23 cellular contexts compared by ENCODE assay signal in genomic region chr7:105452085-105452484, GRCh38.
DNase-seq lines count a peak whose midpoint lies in the region; ATAC-seq, FAIRE-seq and TF ChIP-seq lines count a peak whose summit lies in the region.
"Had no signal": no experiment of that assay in that cellular context is flagged by ENCODE, and none has a peak within 500 bp of the region (broad histone marks: within the 10 kb centered on the region; RNA-seq: fewer than 3 reads in every experiment).

No MANE protein-coding gene starts in this region.

- H4K20me1 ChIP-seq in BLaER1 (no peaks in the 10 kb centered on the region), GM12878 (ENCODE audit: control insufficient read depth, insufficient read depth) (no peaks in the 10 kb centered on the region), neural progenitor cell (ENCODE audit: low read depth) (no peaks in the 10 kb centered on the region)

- TF ChIP-seq POLR2A in GM12878 (IDR thresholded peaks at IDR 0.05; ENCODE audit: low read depth, low read length): no peak

- DNase-seq in NAMALWA (ENCODE audit: low spot score) (peak; percentile 72), GM12878 (ENCODE audit: low read depth, low spot score) (no peak), neural progenitor cell (ENCODE audit: low spot score) (no peak), foreskin keratinocyte (no peak)
- no peak for DNase-seq in CD8-positive, alpha-beta memory T cell
- DNase-seq: DMS 273 treated with DMSO at 0.1 percent for 48 hours, DND-41, GOT3, NCI-H1105 treated with DMSO at 0.1 percent for 48 hours, NCI-H1694, NCI-H2081 treated with DMSO at 0.1 percent for 48 hours, NCI-H510A, SK-N-SH, T-cell had no signal

- TF ChIP-seq EP300 in GM12878 (IDR thresholded peaks at IDR 0.05; ENCODE audit: borderline replicate concordance in 1 of 2, control insufficient read depth in 1 of 2, low read depth in 2 of 2, low read length in 2 of 2): no peak

- peaks cover 4% of the 10 kb centered on the region for H3K27me3 Mint-ChIP-seq in neural progenitor cell (ENCODE audit: insufficient read depth, low read depth)
- H3K27me3 Mint-ChIP-seq in CD8-positive, alpha-beta memory T cell: no peaks in the 10 kb centered on the region
- H3K27me3 Mint-ChIP-seq: T-cell had no signal

- H3K27me3 ChIP-seq in BLaER1 (no peaks in the 10 kb centered on the region), GM12878 (replicated peaks in 1 of 2; ENCODE audit: control insufficient read depth in 2 of 2, insufficient read depth in 2 of 2, low read length in 1 of 2) (no peaks in the 10 kb centered on the region), neural progenitor cell (no peaks in the 10 kb centered on the region), foreskin keratinocyte (no peaks in the 10 kb centered on the region)
- H3K27me3 ChIP-seq in CD8-positive, alpha-beta memory T cell (ENCODE audit: insufficient read depth, low read length, poor library complexity, severe bottlenecking): no peaks in the 10 kb centered on the region

- peaks cover 11% of the 10 kb centered on the region for H3K36me3 ChIP-seq in BLaER1
- no peaks in the 10 kb centered on the region for H3K36me3 ChIP-seq in GM12878 (ENCODE audit: control insufficient read depth in 2 of 2, insufficient read depth in 2 of 2, low read length in 1 of 2)
- H3K36me3 ChIP-seq in neural progenitor cell: peaks cover 3% of the 10 kb centered on the region
- H3K36me3 ChIP-seq in CD8-positive, alpha-beta memory T cell (ENCODE audit: insufficient read depth, low read length): no peaks in the 10 kb centered on the region

- H3K4me3 Mint-ChIP-seq in neural progenitor cell: no peak overlapping the region
- no peak overlapping the region for H3K4me3 Mint-ChIP-seq in CD8-positive, alpha-beta memory T cell
- H3K4me3 Mint-ChIP-seq: CD14-positive monocyte, T-cell had no signal

- H3K27ac Mint-ChIP-seq in neural progenitor cell: peak overlapping the region; percentile 43
- H3K27ac Mint-ChIP-seq in CD8-positive, alpha-beta memory T cell: no peak overlapping the region
- H3K27ac Mint-ChIP-seq: CD14-positive monocyte, T-cell had no signal

- no peak for TF ChIP-seq RAD21 in GM12878 (IDR thresholded peaks at IDR 0.05; ENCODE audit: insufficient read depth, low read depth, low read length)

- intact Hi-C loops in GM12878 (cut with micrococcal nuclease; ENCODE audit: unreplicated experiment): no loop called here

- CTCF ChIA-PET in GM12878 (lab: Yijun Ruan, JAX): interaction anchor here (1.1 kb wide), 1 partner anchor 80 kb away, joined by 3 read pairs; the partner anchor contains the start of gene RINT1
- CTCF ChIA-PET in CD8-positive, alpha-beta memory T cell (lab: Charles Lee): interaction anchor here (1.7 kb wide), 1 partner anchor 22 kb away, joined by 5 read pairs; no protein-coding TSS in a partner anchor

- H3F3A ChIP-seq in neural progenitor cell (ENCODE audit: low read depth): no peaks in the 10 kb centered on the region

- no peak for FAIRE-seq in GM12878 (lab: Jason Lieb, UNC)
- FAIRE-seq: A549, G401.6, K562, RCC 7860 had no signal

- WGBS in GM12878 (ENCODE audit: insufficient coverage, insufficient replicate concordance, low lambda C conversion rate, missing lambda C conversion rate): 34% methylated on average over 2 of the region's 2 CpGs

- H3K9me3 Mint-ChIP-seq in neural progenitor cell: no peaks in the 10 kb centered on the region
- H3K9me3 Mint-ChIP-seq in CD8-positive, alpha-beta memory T cell: peaks cover 0 to 1% (median 0%) of the 10 kb centered on the region in 5 donors
- H3K9me3 Mint-ChIP-seq: T-cell had no signal

- in situ Hi-C loops in GM12878 (cut with MboI): no loop called here

- RAD21 ChIA-PET in GM12878 (lab: Charles Lee; ENCODE audit: unreplicated experiment): no interaction called here

- H3K4me3 ChIP-seq in BLaER1 (no peak overlapping the region), GM12878 (no peak overlapping the region), neural progenitor cell (no peak overlapping the region)
- H3K4me3 ChIP-seq in CD8-positive, alpha-beta memory T cell (ENCODE audit: low read length): no peak overlapping the region
- H3K4me3 ChIP-seq: A549, K562 had no signal

- H2AFZ ChIP-seq in GM12878 (ENCODE audit: control insufficient read depth, low read depth, low read length) (no peak overlapping the region), neural progenitor cell (replicated peaks) (no peak overlapping the region)

- H3K36me3 Mint-ChIP-seq in neural progenitor cell: peaks cover 3% of the 10 kb centered on the region
- H3K36me3 Mint-ChIP-seq in CD8-positive, alpha-beta memory T cell: peaks cover 0 to 5% (median 0%) of the 10 kb centered on the region in 3 donors

- no peak for TF ChIP-seq CTCF in GM12878 (IDR thresholded peaks at IDR 0.05 in 2 of 3, conservative IDR thresholded peaks at IDR 0.05 in 1 of 3; ENCODE audit: control insufficient read depth in 2 of 3, extremely low read depth in 1 of 3, insufficient read depth in 1 of 3, low read depth in 3 of 3, low read length in 3 of 3)
- no peak for TF ChIP-seq CTCF in neural progenitor cell (IDR thresholded peaks at IDR 0.05)
- TF ChIP-seq CTCF in foreskin keratinocyte (conservative IDR thresholded peaks at IDR 0.05): no peak

- POLR2A ChIA-PET in GM12878 (lab: Charles Lee): no interaction called here
- POLR2A ChIA-PET in CD8-positive, alpha-beta memory T cell (lab: Charles Lee): no interaction called here

- H3K4me1 Mint-ChIP-seq in neural progenitor cell: peaks cover 23% of the 10 kb centered on the region
- peaks cover 26 to 55% (median 42%) of the 10 kb centered on the region in 3 donors for H3K4me1 Mint-ChIP-seq in CD8-positive, alpha-beta memory T cell

- H3K9me3 ChIP-seq in BLaER1: no peaks in the 10 kb centered on the region
- no peaks in the 10 kb centered on the region for H3K9me3 ChIP-seq in GM12878 (replicated peaks; ENCODE audit: control insufficient read depth, insufficient read depth, low read length)
- H3K9me3 ChIP-seq in neural progenitor cell (ENCODE audit: low read depth): no peaks in the 10 kb centered on the region
- no peaks in the 10 kb centered on the region for H3K9me3 ChIP-seq in CD8-positive, alpha-beta memory T cell (ENCODE audit: low read length)
- H3K9me3 ChIP-seq: A549, SK-N-SH had no signal

- BruUV-seq in GM12878 (replicated peaks; lab: Mats Ljungman, UMichigan): no TSS peak

- ATAC-seq in GM12878 (no peak), GM21526 (IDR thresholded peaks at IDR 0.05; ENCODE audit: low FRiP score, unreplicated experiment) (no peak), HG03520 (IDR thresholded peaks at IDR 0.05; ENCODE audit: unreplicated experiment) (no peak), foreskin keratinocyte (no peak)
- ATAC-seq: K562, Right ventricle myocardium inferior, T-cell had no signal

- H3K9ac ChIP-seq in BLaER1 (no peak overlapping the region), GM12878 (ENCODE audit: control insufficient read depth, insufficient read depth, low read length) (no peak overlapping the region), neural progenitor cell (no peak overlapping the region)
- H3K9ac ChIP-seq: SK-N-SH had no signal

- peak overlapping the region; percentile 37 for H3K4me2 ChIP-seq in BLaER1
- H3K4me2 ChIP-seq in GM12878 (ENCODE audit: control insufficient read depth, insufficient read depth): 0 out of 2 replicates have a peak overlapping the region, but pooled peaks have one; percentile 19
- no peak overlapping the region for H3K4me2 ChIP-seq in neural progenitor cell
- H3K4me2 ChIP-seq: A549, SK-N-SH had no signal

- SMC1A ChIA-PET in GM12878 (lab: Charles Lee; ENCODE audit: uncharacterized antibody, unreplicated experiment): no interaction called here

- peaks cover 20% of the 10 kb centered on the region for H3K4me1 ChIP-seq in BLaER1
- H3K4me1 ChIP-seq in GM12878 (ENCODE audit: control insufficient read depth, insufficient read depth, low read length): peaks cover 6% of the 10 kb centered on the region
- H3K4me1 ChIP-seq in neural progenitor cell: no peaks in the 10 kb centered on the region
- H3K4me1 ChIP-seq in CD8-positive, alpha-beta memory T cell (ENCODE audit: insufficient read depth, low read length): peaks cover 15% of the 10 kb centered on the region
- peaks cover 18% of the 10 kb centered on the region for H3K4me1 ChIP-seq in foreskin keratinocyte
- H3K4me1 ChIP-seq: A549 had no signal

- H3K79me2 ChIP-seq in GM12878 (ENCODE audit: control insufficient read depth, insufficient read depth, low read length) (no peaks in the 10 kb centered on the region), neural progenitor cell (ENCODE audit: low read depth) (no peaks in the 10 kb centered on the region)

- H3K27ac ChIP-seq in BLaER1: no peak overlapping the region
- H3K27ac ChIP-seq in GM12878 (ENCODE audit: control insufficient read depth, insufficient read depth): no peak overlapping the region
- no peak overlapping the region for H3K27ac ChIP-seq in neural progenitor cell
- H3K27ac ChIP-seq in CD8-positive, alpha-beta memory T cell (ENCODE audit: low read depth, low read length): no peak overlapping the region
- no peak overlapping the region for H3K27ac ChIP-seq in foreskin keratinocyte
- H3K27ac ChIP-seq: A549 had no signal

TF ChIP-seq in GM12878, 131 proteins besides CTCF, POLR2A, EP300 and RAD21 (continues in another document):
- TF ChIP-seq FOS (IDR thresholded peaks at IDR 0.05; ENCODE audit: borderline replicate concordance, extremely low read depth, insufficient read length) (no peak), ZBTB33 (IDR thresholded peaks at IDR 0.05) (no peak), ZNF622 (IDR thresholded peaks at IDR 0.05) (no peak), SPI1 (IDR thresholded peaks at IDR 0.05; ENCODE audit: borderline replicate concordance, insufficient read depth, low read depth, low read length) (no peak), STAT3 (IDR thresholded peaks at IDR 0.05; ENCODE audit: low read depth, low read length) (no peak)
